ENCODE assay signal across 8 cellular contexts in the genomic region with DNA sequence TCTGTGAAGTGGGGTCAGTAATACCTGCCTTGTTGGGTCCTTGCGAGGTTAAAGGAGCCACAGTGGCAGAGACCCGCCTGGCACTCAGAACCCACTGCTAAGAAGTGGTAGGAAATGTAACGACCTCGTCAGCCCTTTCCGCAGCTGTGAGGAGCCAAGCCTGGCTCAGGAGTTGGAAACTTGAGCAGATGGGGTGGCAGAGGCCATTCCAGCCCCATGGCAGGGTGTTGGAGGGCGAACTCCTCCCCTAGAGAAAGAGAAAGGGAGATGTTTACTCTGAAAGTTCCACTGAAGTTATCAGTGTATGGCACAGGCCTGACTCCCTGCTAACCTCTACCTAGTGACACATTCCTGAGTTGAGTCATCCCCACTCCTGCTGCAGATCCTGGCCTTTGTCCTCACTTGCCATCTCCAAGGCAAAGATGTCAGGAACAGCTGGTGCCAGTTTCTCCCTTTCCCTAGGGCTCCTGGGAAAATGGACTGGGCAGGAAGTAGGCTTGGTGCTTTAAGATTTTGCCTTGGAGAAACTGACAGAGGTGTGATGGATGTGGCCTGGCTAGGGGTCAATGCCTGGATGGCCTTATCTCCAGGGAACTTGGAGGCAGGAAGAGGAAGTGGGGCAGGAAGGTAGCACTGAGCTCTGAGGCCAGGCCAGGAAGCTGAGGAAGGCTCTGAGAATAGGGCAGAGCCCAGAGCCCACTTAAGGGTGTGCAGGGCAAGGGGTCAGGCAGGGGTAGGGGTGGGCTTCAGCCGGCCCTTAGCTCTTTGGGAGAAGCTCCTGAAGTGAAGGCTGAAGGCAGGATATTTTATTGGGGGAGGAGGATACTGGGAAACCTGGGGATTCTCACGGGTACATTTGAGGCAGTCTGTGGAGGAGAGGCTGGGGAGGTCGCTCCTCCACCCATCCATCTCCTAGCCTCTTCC. TPM values are rescaled to one million over a fixed set of nuclear protein-coding genes. Genes with fewer than 3 reads are reported as not detected.
DNase-seq lines count a peak whose midpoint lies in the region; ATAC-seq, FAIRE-seq and TF ChIP-seq lines count a peak whose summit lies in the region.

No MANE protein-coding gene starts in this region.

- peak; percentile 69 for FAIRE-seq in H54 (lab: Jason Lieb, UNC)

- in situ Hi-C loops in Panc1 (cut with HindIII; ENCODE audit: low pct_unique_long_range_greater_than_20kb, low sequenced_read_pairs) (no loop called here), KBM-7 (cut with MboI; ENCODE audit: low pct_unique_long_range_greater_than_20kb, low sequenced_read_pairs) (no loop called here)

- TF ChIP-seq POLR2A in H54 (IDR thresholded peaks at IDR 0.05; ENCODE audit: low read depth, low read length) (peak; percentile 9; the same call in 1 of the 2 replicates), testis (IDR thresholded peaks at IDR 0.05) (no peak)

- no TSS peak for BruUV-seq in Panc1 (replicated peaks; lab: Mats Ljungman, UMichigan)

- H3K4me1 ChIP-seq in Panc1 (ENCODE audit: control insufficient read depth, insufficient read depth, low read length) (peaks cover 22% of the 10 kb centered on the region), left lung (peaks cover 49 to 98% of the 10 kb centered on the region in 2 donors), testis (peaks cover 42% of the 10 kb centered on the region)

- H3K36me3 ChIP-seq in Panc1 (ENCODE audit: control insufficient read depth, insufficient read depth, low read length) = no peaks in the 10 kb centered on the region
- peaks cover 0 to 25% of the 10 kb centered on the region in 2 donors for H3K36me3 ChIP-seq in left lung
- no peaks in the 10 kb centered on the region for H3K36me3 ChIP-seq in testis (ENCODE audit: low read depth, missing control alignments)

- WGBS in testis, 2 donors = 30 to 41% methylated on average over 7 to 9 of the region's 9 CpGs

- POLR2A ChIA-PET in Panc1 (lab: Charles Lee) = interaction anchor here (0.5 kb wide), 1 partner anchor 418 kb away, joined by 3 read pairs; no protein-coding TSS in a partner anchor

- H3K4me3 ChIP-seq in Panc1 (ENCODE audit: low read depth in 2 of 2, low read length in 2 of 2) = peak overlapping the region; percentile 27 to 53
- peak overlapping the region; percentile 48 to 64 for H3K4me3 ChIP-seq in left lung
- H3K4me3 ChIP-seq in testis = peak overlapping the region; percentile 62 to 65

- H3K9me3 ChIP-seq in Panc1 (ENCODE audit: control insufficient read depth, insufficient read depth, low read depth, low read length) (no peaks in the 10 kb centered on the region), left lung (no peaks in the 10 kb centered on the region), testis (no peaks in the 10 kb centered on the region)

- intact Hi-C loops in Panc1 (cut with micrococcal nuclease; ENCODE audit: unreplicated experiment) (no loop called here), left lung (cut with DNase I) (no loop called here), testis (cut with DNase I; ENCODE audit: low total_unique reads) (no loop called here)

- DNase-seq in GM04503 (ENCODE audit: low read depth) (peak; percentile 59), H54 (ENCODE audit: insufficient read length, low spot score) (peak; percentile 83), Panc1 (ENCODE audit: low read depth, low spot score) (peak; percentile 63), caudate nucleus (lab: John Stamatoyannopoulos, UW) (no peak), left lung (no peak), testis (no peak), KBM-7 (no peak), hippocampal formation (lab: John Stamatoyannopoulos, UW) (no peak)

- no peak for TF ChIP-seq CTCF in Panc1 (IDR thresholded peaks at IDR 0.05)
- TF ChIP-seq CTCF in left lung (IDR thresholded peaks at IDR 0.05) = no peak
- TF ChIP-seq CTCF in testis (IDR thresholded peaks at IDR 0.05) = no peak

- peak; percentile 85 for ATAC-seq in Panc1
- ATAC-seq in left lung = peak; percentile 67

- CTCF ChIA-PET in Panc1 (lab: Charles Lee) = no interaction called here

- H3K27me3 ChIP-seq in Panc1 (ENCODE audit: control insufficient read depth, insufficient read depth, low read length) (no peaks in the 10 kb centered on the region), left lung (no peaks in the 10 kb centered on the region), testis (no peaks in the 10 kb centered on the region)

- H3K27ac ChIP-seq in Panc1 (ENCODE audit: low read length) = peak overlapping the region; percentile 87
- peak overlapping the region; percentile 79 for H3K27ac ChIP-seq in caudate nucleus (ENCODE audit: low read depth, low read length)
- peak overlapping the region; percentile 89 to 92 for H3K27ac ChIP-seq in left lung
- peak overlapping the region; percentile 4 to 86 for H3K27ac ChIP-seq in testis

RNA-seq across cellular contexts. Expression of a gene that starts 0.9 kb away (rescaled TPM):
- total RNA-seq in Panc1 (2021; ENCODE audit: unreplicated experiment) = 21.3 TPM
- 47.7 TPM for polyA plus RNA-seq in Panc1 (2012; ENCODE audit: insufficient read length)
- total RNA-seq in left lung = 10 to 100 TPM; 58.2 to 87.7 TPM
- 10 to 100 TPM in 1 of 2 donors, 1 to 10 TPM in 1; 4.9 to 17.5 TPM for total RNA-seq in testis
- 36.8 TPM for polyA plus RNA-seq in testis (ENCODE audit: insufficient read depth, low read depth, low replicate concordance)

RNA-seq across cellular contexts. Expression of a gene that starts 7.7 kb away (rescaled TPM):
- total RNA-seq in Panc1 (2021; ENCODE audit: unreplicated experiment) = 93.2 TPM
- polyA plus RNA-seq in Panc1 (2012; ENCODE audit: insufficient read length) = 113 TPM
- 100 to 1,000 TPM; 176 to 250 TPM for total RNA-seq in left lung
- total RNA-seq in testis = 10 to 100 TPM; 10.8 to 13.9 TPM
- polyA plus RNA-seq in testis (ENCODE audit: insufficient read depth, low read depth, low replicate concordance) = 59.0 TPM

RNA-seq across cellular contexts. Expression of a gene that starts 10.4 kb away (rescaled TPM):
- 156 TPM for total RNA-seq in Panc1 (2021; ENCODE audit: unreplicated experiment)
- 365 TPM for polyA plus RNA-seq in Panc1 (2012; ENCODE audit: insufficient read length)
- total RNA-seq in left lung = 100 to 1,000 TPM; 101 to 107 TPM
- total RNA-seq in testis = 100 to 1,000 TPM; 119 to 137 TPM
- polyA plus RNA-seq in testis (ENCODE audit: insufficient read depth, low read depth, low replicate concordance) = 189 TPM

RNA-seq across cellular contexts. Expression of a gene that starts 17.4 kb away (rescaled TPM):
- 30.4 TPM for total RNA-seq in Panc1 (2021; ENCODE audit: unreplicated experiment)
- polyA plus RNA-seq in Panc1 (2012; ENCODE audit: insufficient read length) = 46.2 TPM
- total RNA-seq in left lung = 10 to 100 TPM; 28.2 to 39.6 TPM
- 10 to 100 TPM; 33.1 to 44.0 TPM for total RNA-seq in testis
- 39.3 TPM for polyA plus RNA-seq in testis (ENCODE audit: insufficient read depth, low read depth, low replicate concordance)

RNA-seq across cellular contexts. Expression of a gene that starts 23.8 kb away (rescaled TPM):
- total RNA-seq in Panc1 (2021; ENCODE audit: unreplicated experiment) (64.1 TPM), left lung (100 to 1,000 TPM in 1 of 2 donors, 10 to 100 TPM in 1; 71.8 to 126 TPM), testis (10 to 100 TPM; 26.8 to 31.8 TPM)
- 44.9 TPM for polyA plus RNA-seq in Panc1 (2012; ENCODE audit: insufficient read length)
- polyA plus RNA-seq in testis (ENCODE audit: insufficient read depth, low read depth, low replicate concordance) = 21.1 TPM

Comparison
In these comparisons a context has a peak if more than half of its experiments do, and no peak if none do; other contexts are left out.
1. DNase-seq: peak in GM04503 (single experiment), H54 (single experiment) and Panc1 (single experiment); none in caudate nucleus (0 of 61), left lung (0 of 2), testis (single experiment), KBM-7 (single experiment) and hippocampal formation (0 of 2).
2. Peak in every context shown above with its lines, with median percentiles within 50 percentile points of each other: H3K27ac ChIP-seq and H3K4me3 ChIP-seq.